ENCODE assay signal across 8 cellular contexts in the genomic region with DNA sequence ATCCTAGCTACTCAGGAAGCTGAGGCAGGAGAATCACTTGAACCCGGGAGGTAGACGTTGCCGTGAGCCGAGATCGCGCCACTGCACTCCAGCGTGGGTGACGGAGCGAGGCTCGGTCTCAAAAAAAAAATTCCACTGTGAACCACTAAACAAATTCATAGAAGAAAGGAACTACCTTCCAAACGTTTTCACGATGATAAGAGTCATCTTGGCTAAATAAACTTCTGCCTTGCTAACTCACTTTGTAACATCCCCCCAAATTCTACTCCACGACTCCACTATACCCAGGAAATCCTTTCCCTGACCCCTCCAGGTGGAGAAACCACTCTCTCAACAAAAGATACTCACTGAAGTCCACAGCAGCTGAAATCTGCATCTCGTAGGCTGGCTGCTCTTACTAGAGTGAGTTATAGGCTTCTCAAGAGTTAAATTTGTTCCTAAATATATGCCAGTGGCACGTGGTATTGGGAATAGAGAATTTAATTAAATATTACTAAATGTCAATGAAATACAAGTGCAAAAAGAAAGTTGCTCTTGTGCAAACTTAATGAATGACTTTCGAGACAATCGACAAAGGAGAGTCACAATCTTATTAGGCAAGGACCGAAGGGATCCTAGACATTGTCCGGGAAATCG. TPM values are rescaled to one million over a fixed set of nuclear protein-coding genes. Genes with fewer than 3 reads are reported as not detected.
DNase-seq lines count a peak whose midpoint lies in the region; ATAC-seq and TF ChIP-seq lines count a peak whose summit lies in the region.

No MANE protein-coding gene starts in this region.

- H3K27me3 ChIP-seq in layer of hippocampus (ENCODE audit: control insufficient read depth, insufficient read depth, low read length) (no peaks in the 10 kb centered on the region), tibial nerve (no peaks in the 10 kb centered on the region)

- peaks cover 0 to 35% (median 28%) of the 10 kb centered on the region in 4 donors for H3K4me1 ChIP-seq in tibial nerve

- H3K4me3 Mint-ChIP-seq in activated T-cell treated with anti-CD3 and anti-CD28 coated beads, Interleukin-2, amount 50 U/mL, for 24 hours: peak overlapping the region; percentile 81
- peak overlapping the region; percentile 91 for H3K4me3 Mint-ChIP-seq in activated naive CD4-positive, alpha-beta T cell treated with anti-CD3 and anti-CD28 coated beads, Interleukin-2, amount 50 U/mL, for 24 hours

- H3K9me3 ChIP-seq in tibial nerve: no peaks in the 10 kb centered on the region

- H3K36me3 Mint-ChIP-seq in activated T-cell treated with anti-CD3 and anti-CD28 coated beads, Interleukin-2, amount 50 U/mL, for 24 hours (ENCODE audit: low read depth): peaks cover 27% of the 10 kb centered on the region
- H3K36me3 Mint-ChIP-seq in activated naive CD4-positive, alpha-beta T cell treated with anti-CD3 and anti-CD28 coated beads, Interleukin-2, amount 50 U/mL, for 24 hours: peaks cover 3% of the 10 kb centered on the region

- TF ChIP-seq CTCF in tibial nerve (IDR thresholded peaks at IDR 0.05): no peak

- no peak for TF ChIP-seq EP300 in tibial nerve (IDR thresholded peaks at IDR 0.05)

- H3K4me1 Mint-ChIP-seq in activated T-cell treated with anti-CD3 and anti-CD28 coated beads, Interleukin-2, amount 50 U/mL, for 24 hours (ENCODE audit: low read depth): peaks cover 56% of the 10 kb centered on the region
- H3K4me1 Mint-ChIP-seq in activated naive CD4-positive, alpha-beta T cell treated with anti-CD3 and anti-CD28 coated beads, Interleukin-2, amount 50 U/mL, for 24 hours: peaks cover 52% of the 10 kb centered on the region

- ATAC-seq in GM21619 (IDR thresholded peaks at IDR 0.05; ENCODE audit: unreplicated experiment): no peak
- ATAC-seq in HG03378 (IDR thresholded peaks at IDR 0.05; ENCODE audit: unreplicated experiment): no peak

- no peaks in the 10 kb centered on the region for H3K36me3 ChIP-seq in tibial nerve

- DNase-seq in activated T-cell treated with anti-CD3 and anti-CD28 coated beads, Interleukin-2, amount 50 U/mL, for 24 hours: no peak
- DNase-seq in activated T-cell treated with anti-CD3 and anti-CD28 coated beads for 4 hours (no peak), tibial nerve (ENCODE audit: low spot score in 2 of 2) (no peak), NCI-H1105 (lab: John Stamatoyannopoulos, UW) (no peak)

- no peaks in the 10 kb centered on the region for H3K9me3 Mint-ChIP-seq in activated T-cell treated with anti-CD3 and anti-CD28 coated beads, Interleukin-2, amount 50 U/mL, for 24 hours
- no peaks in the 10 kb centered on the region for H3K9me3 Mint-ChIP-seq in activated naive CD4-positive, alpha-beta T cell treated with anti-CD3 and anti-CD28 coated beads, Interleukin-2, amount 50 U/mL, for 24 hours

- H3K4me3 ChIP-seq in tibial nerve: peak overlapping the region; percentile 76 to 100 (median 98)

- peak overlapping the region; percentile 95 for H3K27ac Mint-ChIP-seq in activated T-cell treated with anti-CD3 and anti-CD28 coated beads, Interleukin-2, amount 50 U/mL, for 24 hours
- H3K27ac Mint-ChIP-seq in activated naive CD4-positive, alpha-beta T cell treated with anti-CD3 and anti-CD28 coated beads, Interleukin-2, amount 50 U/mL, for 24 hours: peak overlapping the region; percentile 95

- no peak for TF ChIP-seq POLR2A in tibial nerve (IDR thresholded peaks at IDR 0.05)

- H3K27ac ChIP-seq in layer of hippocampus (ENCODE audit: low read depth, low read length) (peak overlapping the region; percentile 64), tibial nerve (peak overlapping the region; percentile 91 to 100 (median 98))

- H3K27me3 Mint-ChIP-seq in activated T-cell treated with anti-CD3 and anti-CD28 coated beads, Interleukin-2, amount 50 U/mL, for 24 hours: no peaks in the 10 kb centered on the region
- no peaks in the 10 kb centered on the region for H3K27me3 Mint-ChIP-seq in activated naive CD4-positive, alpha-beta T cell treated with anti-CD3 and anti-CD28 coated beads, Interleukin-2, amount 50 U/mL, for 24 hours

- WGBS in tibial nerve, 2 donors: 16 to 26% methylated on average over 20 of the region's 20 CpGs

RNA-seq across cellular contexts. Expression of gene GTF2I, which starts 1.6 kb away (rescaled TPM):
- 100 to 1,000 TPM; 139 to 194 (median 168) TPM for total RNA-seq in tibial nerve
